In the genomic region with DNA sequence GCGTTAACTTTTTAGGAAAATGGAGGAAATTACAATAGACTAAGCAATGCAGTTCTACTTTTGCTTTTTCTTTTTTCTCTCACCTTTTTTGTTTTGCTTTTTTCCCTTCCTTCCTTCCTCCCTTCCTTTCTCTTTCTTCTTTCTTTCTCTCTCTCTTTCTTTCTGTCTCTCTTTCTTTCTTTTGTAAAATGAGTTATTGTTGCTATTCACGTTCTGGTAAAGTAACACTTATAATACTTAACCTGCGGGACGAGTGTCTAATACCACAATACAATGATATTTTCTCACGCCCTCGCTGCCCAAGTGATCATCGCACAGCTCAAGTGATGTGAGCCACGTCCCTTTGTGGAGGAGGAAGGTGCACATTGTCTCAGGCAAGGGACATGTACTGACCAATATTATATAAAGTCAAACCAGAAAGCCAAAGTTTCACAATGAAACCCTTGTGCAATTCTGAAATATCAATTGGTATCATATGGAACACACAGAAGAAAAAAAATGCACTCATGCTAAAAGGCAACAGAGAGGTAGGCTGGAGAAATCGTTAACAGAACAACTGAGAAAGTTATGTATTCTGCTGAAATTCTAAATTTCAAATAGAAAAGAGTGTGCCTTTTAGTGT, we compare ENCODE assay signal across 2 cellular contexts.
TF ChIP-seq lines count a peak whose summit lies in the region.

No MANE protein-coding gene starts in this region.

TF ChIP-seq in IMR-90, 13 proteins besides CTCF, POLR2A, EP300 and RAD21:
- TF ChIP-seq BHLHE40 (IDR thresholded peaks at IDR 0.05; ENCODE audit: low read depth, low read length) = no peak
- TF ChIP-seq, protein P1, sequence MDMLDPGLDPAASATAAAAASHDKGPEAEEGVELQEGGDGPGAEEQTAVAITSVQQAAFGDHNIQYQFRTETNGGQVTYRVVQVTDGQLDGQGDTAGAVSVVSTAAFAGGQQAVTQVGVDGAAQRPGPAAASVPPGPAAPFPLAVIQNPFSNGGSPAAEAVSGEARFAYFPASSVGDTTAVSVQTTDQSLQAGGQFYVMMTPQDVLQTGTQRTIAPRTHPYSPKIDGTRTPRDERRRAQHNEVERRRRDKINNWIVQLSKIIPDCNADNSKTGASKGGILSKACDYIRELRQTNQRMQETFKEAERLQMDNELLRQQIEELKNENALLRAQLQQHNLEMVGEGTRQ (IDR thresholded peaks at IDR 0.05; ENCODE audit: low read depth, low read length) = no peak
- no peak for TF ChIP-seq RCOR1 (IDR thresholded peaks at IDR 0.05; ENCODE audit: insufficient replicate concordance, low read length)
- TF ChIP-seq MXI1 (IDR thresholded peaks at IDR 0.05; ENCODE audit: borderline replicate concordance, low read depth, low read length) = no peak
- TF ChIP-seq CHD1 (IDR thresholded peaks at IDR 0.05; ENCODE audit: low read depth, low read length) = no peak
- TF ChIP-seq FOS (IDR thresholded peaks at IDR 0.05; ENCODE audit: low read depth, low read length) = no peak
- no peak for TF ChIP-seq NFE2L2 (IDR thresholded peaks at IDR 0.05; ENCODE audit: low read depth, low read length)
- no peak for TF ChIP-seq MAZ (IDR thresholded peaks at IDR 0.05; ENCODE audit: borderline replicate concordance, low read depth, low read length)
- no peak for TF ChIP-seq CEBPB (IDR thresholded peaks at IDR 0.05; ENCODE audit: low read depth, low read length)
- TF ChIP-seq MAFK (IDR thresholded peaks at IDR 0.05; ENCODE audit: low read depth, low read length) = no peak
- TF ChIP-seq SMC3 (IDR thresholded peaks at IDR 0.05; ENCODE audit: low read depth, low read length) = no peak
- no peak for TF ChIP-seq RFX5 (IDR thresholded peaks at IDR 0.05; ENCODE audit: low read depth, low read length)
- TF ChIP-seq, protein P2, sequence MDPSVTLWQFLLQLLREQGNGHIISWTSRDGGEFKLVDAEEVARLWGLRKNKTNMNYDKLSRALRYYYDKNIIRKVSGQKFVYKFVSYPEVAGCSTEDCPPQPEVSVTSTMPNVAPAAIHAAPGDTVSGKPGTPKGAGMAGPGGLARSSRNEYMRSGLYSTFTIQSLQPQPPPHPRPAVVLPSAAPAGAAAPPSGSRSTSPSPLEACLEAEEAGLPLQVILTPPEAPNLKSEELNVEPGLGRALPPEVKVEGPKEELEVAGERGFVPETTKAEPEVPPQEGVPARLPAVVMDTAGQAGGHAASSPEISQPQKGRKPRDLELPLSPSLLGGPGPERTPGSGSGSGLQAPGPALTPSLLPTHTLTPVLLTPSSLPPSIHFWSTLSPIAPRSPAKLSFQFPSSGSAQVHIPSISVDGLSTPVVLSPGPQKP (IDR thresholded peaks at IDR 0.05; ENCODE audit: borderline replicate concordance, low read depth, low read length) = no peak
TF ChIP-seq in IMR-90: peak in this region for 0.

TF ChIP-seq in H1, 55 proteins besides CTCF, POLR2A, EP300 and RAD21:
- no peak for TF ChIP-seq CTBP2 (IDR thresholded peaks at IDR 0.05; ENCODE audit: borderline replicate concordance, insufficient read depth, insufficient read length, low read length)
